Comparison of ENCODE assay signal across 13 cellular contexts in the genomic region with DNA sequence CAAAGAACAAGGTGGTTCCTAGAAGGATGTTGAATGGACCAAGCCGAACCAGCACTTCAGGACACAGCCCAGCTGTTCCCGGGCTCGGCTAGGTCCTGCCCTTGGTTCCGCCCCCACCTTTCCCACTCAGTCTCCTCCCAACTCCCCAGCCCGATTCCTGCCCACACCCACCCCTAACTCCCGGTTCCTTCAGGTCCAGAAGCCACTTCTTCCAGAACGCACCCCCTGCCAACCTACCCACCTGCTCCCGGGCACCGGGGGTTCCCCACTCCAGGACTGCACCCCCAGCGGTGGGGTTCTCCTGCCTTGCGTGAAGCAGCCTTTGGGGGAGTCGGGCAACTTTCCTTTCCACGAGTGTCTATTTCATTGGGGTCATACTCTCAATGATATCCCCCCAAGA. TPM values are rescaled to one million over a fixed set of nuclear protein-coding genes. Genes with fewer than 3 reads are reported as not detected.
A peak's percentile ranks its signal among the peaks of the same experiment; 100 is the strongest.
DNase-seq lines count a peak whose midpoint lies in the region; ATAC-seq and TF ChIP-seq lines count a peak whose summit lies in the region.
"Had no signal": no experiment of that assay in that cellular context is flagged by ENCODE, and none has a peak within 500 bp of the region (broad histone marks: within the 10 kb centered on the region; RNA-seq: fewer than 3 reads in every experiment).

No MANE protein-coding gene starts in this region.

- no peak overlapping the region for H3K4me3 Mint-ChIP-seq in effector memory CD8-positive, alpha-beta T cell
- H3K4me3 Mint-ChIP-seq: CD8-positive, alpha-beta T cell; GM23338 had no signal

- H4K8ac ChIP-seq in neuronal stem cell (ENCODE audit: low read depth, low read length): no peak overlapping the region

- H2AK5ac ChIP-seq in neuronal stem cell (ENCODE audit: low read depth, low read length): no peak overlapping the region

- peak overlapping the region; percentile 28 to 29 for H3K27ac Mint-ChIP-seq in effector memory CD8-positive, alpha-beta T cell
- H3K27ac Mint-ChIP-seq: GM23338 had no signal

- intact Hi-C loops in esophagus squamous epithelium (cut with DNase I): no loop called here

- no peak overlapping the region for H2BK120ac ChIP-seq in neuronal stem cell (ENCODE audit: low read depth, low read length)

- H4K91ac ChIP-seq in neuronal stem cell (ENCODE audit: low read depth, low read length, poor library complexity): no peak overlapping the region

- no peak overlapping the region for H3K18ac ChIP-seq in neuronal stem cell (ENCODE audit: low read length)

- no peak overlapping the region for H3K23ac ChIP-seq in neuronal stem cell (ENCODE audit: low read depth, low read length, poor library complexity)

- H2BK5ac ChIP-seq in neuronal stem cell (ENCODE audit: low read length): peak overlapping the region; percentile 46

- H3K9ac ChIP-seq in neuronal stem cell (ENCODE audit: low read depth, low read length, poor library complexity): no peak overlapping the region

- H3K4ac ChIP-seq in neuronal stem cell (ENCODE audit: low read length): no peak overlapping the region

- CTCF ChIA-PET in HEK293 (lab: Yijun Ruan, JAX): no interaction called here

- no peak overlapping the region for H2BK15ac ChIP-seq in neuronal stem cell (ENCODE audit: low read length)

- DNase-seq in effector memory CD8-positive, alpha-beta T cell: no peak
- DNase-seq in neuronal stem cell (ENCODE audit: low spot score) (no peak), esophagus squamous epithelium (lab: John Stamatoyannopoulos, UW) (no peak), HK-2 (ENCODE audit: unreplicated experiment) (no peak)
- DNase-seq: C1 segment of cervical spinal cord; Caco-2; CD8-positive, alpha-beta T cell; DMS153; DND-41; HCEC 1CT had no signal

- H3K4me1 Mint-ChIP-seq in effector memory CD8-positive, alpha-beta T cell (ENCODE audit: low read depth in 2 of 2): peaks cover 3 to 11% of the 10 kb centered on the region in 2 donors

- no peaks in the 10 kb centered on the region; the same call in 1 of the 2 replicates for H3K9me3 ChIP-seq in HEK293 (ENCODE audit: control insufficient read depth, insufficient read depth, low read depth, low read length)
- H3K9me3 ChIP-seq in neuronal stem cell (replicated peaks in 1 of 2; ENCODE audit: control insufficient read depth in 2 of 2, insufficient read depth in 1 of 2, low read depth in 1 of 2, low read length in 2 of 2): no peaks in the 10 kb centered on the region
- no peaks in the 10 kb centered on the region for H3K9me3 ChIP-seq in esophagus squamous epithelium
- H3K9me3 ChIP-seq: Caco-2 had no signal

- H3K27ac ChIP-seq in HEK293 (ENCODE audit: extremely low read depth, low read depth, low read length): no peak overlapping the region
- no peak overlapping the region for H3K27ac ChIP-seq in neuronal stem cell (replicated peaks; ENCODE audit: low read length)
- H3K27ac ChIP-seq in esophagus squamous epithelium: no peak overlapping the region

- peak overlapping the region; percentile 44 for H3K14ac ChIP-seq in neuronal stem cell (ENCODE audit: low read length)

- H3K4me3 ChIP-seq in HEK293 (ENCODE audit: low read depth, low read length) (no peak overlapping the region), neuronal stem cell (ENCODE audit: low read length in 2 of 2) (no peak overlapping the region), esophagus squamous epithelium (no peak overlapping the region)
- H3K4me3 ChIP-seq: GM23338 had no signal

- no peak overlapping the region for H3K4me2 ChIP-seq in neuronal stem cell (ENCODE audit: insufficient read depth, low read length, poor library complexity, severe bottlenecking)
- H3K4me2 ChIP-seq: GM23338 had no signal

- H3K27me3 ChIP-seq in neuronal stem cell (ENCODE audit: control insufficient read depth in 3 of 3, insufficient read depth in 3 of 3, low read depth in 1 of 3, low read length in 3 of 3) (no peaks in the 10 kb centered on the region), esophagus squamous epithelium (no peaks in the 10 kb centered on the region)

- H2AFZ ChIP-seq in neuronal stem cell (ENCODE audit: low read length): no peak overlapping the region
- H2AFZ ChIP-seq: GM23338 had no signal

- WGBS in neuronal stem cell (ENCODE audit: extremely low coverage in 2 of 2, insufficient read length in 2 of 2, insufficient replicate concordance in 1 of 2), 2 donors: no CpG with 5 or more reads among the region's 13 CpGs
- 86 to 93% methylated on average over 13 of the region's 13 CpGs for WGBS in esophagus squamous epithelium, 2 donors

- H3K36me3 ChIP-seq in HEK293 (ENCODE audit: control insufficient read depth in 2 of 2, insufficient read depth in 1 of 2, low read length in 2 of 2) (peaks cover 18 to 94% of the 10 kb centered on the region in 2 experiments), neuronal stem cell (replicated peaks in 1 of 2; ENCODE audit: control insufficient read depth in 2 of 2, insufficient read depth in 2 of 2, low read length in 2 of 2) (peaks cover 62 to 97% of the 10 kb centered on the region in 2 donors), esophagus squamous epithelium (peaks cover 27 to 100% (median 38%) of the 10 kb centered on the region in 3 donors)

- no peaks in the 10 kb centered on the region for H3K9me3 Mint-ChIP-seq in effector memory CD8-positive, alpha-beta T cell
- H3K9me3 Mint-ChIP-seq: CD8-positive, alpha-beta T cell; GM23338 had no signal

- no peak for ATAC-seq in effector memory CD8-positive, alpha-beta T cell (replicated peaks)
- ATAC-seq in HG03045 (IDR thresholded peaks at IDR 0.05; ENCODE audit: unreplicated experiment): no peak
- ATAC-seq: CD8-positive, alpha-beta T cell; GM23338 had no signal

- POLR2A ChIA-PET in HEK293 (lab: Yijun Ruan, JAX): no interaction called here

- peaks cover 98% of the 10 kb centered on the region for H3K36me3 Mint-ChIP-seq in effector memory CD8-positive, alpha-beta T cell (ENCODE audit: insufficient read depth)

- H3K79me1 ChIP-seq in neuronal stem cell (ENCODE audit: low read depth, low read length): peaks cover 3% of the 10 kb centered on the region

- TF ChIP-seq POLR2A in esophagus squamous epithelium (IDR thresholded peaks at IDR 0.05): no peak

- H2BK12ac ChIP-seq in neuronal stem cell (ENCODE audit: low read length): no peak overlapping the region

- TF ChIP-seq CTCF in HEK293 (tag by site-specific recombination; IDR thresholded peaks at IDR 0.05) (no peak), esophagus squamous epithelium (IDR thresholded peaks at IDR 0.05) (no peak)

- H3K27me3 Mint-ChIP-seq in effector memory CD8-positive, alpha-beta T cell: no peaks in the 10 kb centered on the region

- H3K4me1 ChIP-seq in HEK293 (ENCODE audit: control insufficient read depth, insufficient read depth, low read length): no peaks in the 10 kb centered on the region
- H3K4me1 ChIP-seq in neuronal stem cell (ENCODE audit: control insufficient read depth in 2 of 2, insufficient read depth in 1 of 2, low read depth in 1 of 2, low read length in 2 of 2): no peaks in the 10 kb centered on the region
- H3K4me1 ChIP-seq in esophagus squamous epithelium: peaks cover 0 to 13% (median 0%) of the 10 kb centered on the region in 3 donors
- H3K4me1 ChIP-seq: Caco-2 had no signal

TF ChIP-seq in HEK293, 187 proteins besides CTCF, POLR2A, EP300 and RAD21:
- TF ChIP-seq, protein P1, sequence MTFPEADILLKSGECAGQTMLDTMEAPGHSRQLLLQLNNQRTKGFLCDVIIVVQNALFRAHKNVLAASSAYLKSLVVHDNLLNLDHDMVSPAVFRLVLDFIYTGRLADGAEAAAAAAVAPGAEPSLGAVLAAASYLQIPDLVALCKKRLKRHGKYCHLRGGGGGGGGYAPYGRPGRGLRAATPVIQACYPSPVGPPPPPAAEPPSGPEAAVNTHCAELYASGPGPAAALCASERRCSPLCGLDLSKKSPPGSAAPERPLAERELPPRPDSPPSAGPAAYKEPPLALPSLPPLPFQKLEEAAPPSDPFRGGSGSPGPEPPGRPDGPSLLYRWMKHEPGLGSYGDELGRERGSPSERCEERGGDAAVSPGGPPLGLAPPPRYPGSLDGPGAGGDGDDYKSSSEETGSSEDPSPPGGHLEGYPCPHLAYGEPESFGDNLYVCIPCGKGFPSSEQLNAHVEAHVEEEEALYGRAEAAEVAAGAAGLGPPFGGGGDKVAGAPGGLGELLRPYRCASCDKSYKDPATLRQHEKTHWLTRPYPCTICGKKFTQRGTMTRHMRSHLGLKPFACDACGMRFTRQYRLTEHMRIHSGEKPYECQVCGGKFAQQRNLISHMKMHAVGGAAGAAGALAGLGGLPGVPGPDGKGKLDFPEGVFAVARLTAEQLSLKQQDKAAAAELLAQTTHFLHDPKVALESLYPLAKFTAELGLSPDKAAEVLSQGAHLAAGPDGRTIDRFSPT (tag by site-specific recombination; IDR thresholded peaks at IDR 0.05): no peak
- peak; percentile 78 for TF ChIP-seq EGR2 (tag by site-specific recombination; IDR thresholded peaks at IDR 0.05; ENCODE audit: low read depth)
- TF ChIP-seq ZNF138 (tag by site-specific recombination; IDR thresholded peaks at IDR 0.05; ENCODE audit: borderline replicate concordance): no peak

RNA-seq across cellular contexts. Expression of a gene that starts 30.7 kb away (rescaled TPM):
- polyA plus RNA-seq in neuronal stem cell (2013, experiment 1 of 2): 50.9 TPM
- polyA plus RNA-seq in neuronal stem cell (2013, experiment 2 of 2): 51.4 TPM
- 10 to 100 TPM; 14.6 to 34.0 (median 26.6) TPM for total RNA-seq in esophagus squamous epithelium

RNA-seq across cellular contexts. Expression of a gene that starts 55.1 kb away (rescaled TPM):
- polyA plus RNA-seq in neuronal stem cell (2013, experiment 1 of 2): 10.2 TPM
- polyA plus RNA-seq in neuronal stem cell (2013, experiment 2 of 2): 10.6 TPM
- 10 to 100 TPM; 15.6 to 21.7 (median 20.5) TPM for total RNA-seq in esophagus squamous epithelium
